In genomic region chr10:45580781-45581496, GRCh38 we compare ENCODE assay signal across 8 cellular contexts.
DNase-seq lines count a peak whose midpoint lies in the region; ATAC-seq, FAIRE-seq and TF ChIP-seq lines count a peak whose summit lies in the region.

No MANE protein-coding gene starts in this region.

- H3K36me3 ChIP-seq in liver (ENCODE audit: control insufficient read depth in 4 of 4, insufficient read depth in 3 of 4, low read depth in 1 of 4, low read length in 3 of 4) (no peaks in the 10 kb centered on the region), HepG2 (replicated peaks in 1 of 2; ENCODE audit: control insufficient read depth in 1 of 2, insufficient read depth in 2 of 2, low read length in 2 of 2) (no peaks in the 10 kb centered on the region), body of pancreas (replicated peaks in 1 of 2; ENCODE audit: insufficient read depth in 1 of 2, low read depth in 2 of 2) (no peaks in the 10 kb centered on the region), thyroid gland (no peaks in the 10 kb centered on the region)

- H3K27ac ChIP-seq in liver (ENCODE audit: low read depth in 1 of 2, low read length in 2 of 2) (peak overlapping the region; percentile 62 to 77), HepG2 (ENCODE audit: extremely low read length, insufficient read depth, low read length) (no peak overlapping the region), body of pancreas (peak overlapping the region; percentile 30 to 76 (median 64)), thyroid gland (no peak overlapping the region)

- DNase-seq in HepG2 (ENCODE audit: low spot score) = no peak
- DNase-seq in body of pancreas = peak in 2 of 4 donors; percentile 21 to 40
- peak; percentile 35 for DNase-seq in stimulated activated naive CD8-positive, alpha-beta T cell treated with anti-CD3 and anti-CD28 coated beads, Interleukin-15, Interleukin-2, amounts not matched to agents 100 U/mL and 50 U/mL, for 24 hours
- DNase-seq in DMS153 treated with DMSO at 0.1 percent for 48 hours (lab: John Stamatoyannopoulos, UW; ENCODE audit: unreplicated experiment) = no peak
- DNase-seq in 8988T = no peak
- no peak for DNase-seq in thyroid gland

- TF ChIP-seq EP300 in HepG2 (IDR thresholded peaks at IDR 0.05; ENCODE audit: low read depth in 2 of 2, low read length in 2 of 2) (no peak), HepG2 (CRISPR knock-in tag; IDR thresholded peaks at IDR 0.05; ENCODE audit: borderline replicate concordance) (no peak)

- TF ChIP-seq CTCF in liver (IDR thresholded peaks at IDR 0.05; ENCODE audit: low read depth, low read length, missing input control) (no peak), HepG2 (CRISPR knock-in tag; IDR thresholded peaks at IDR 0.05) (no peak), body of pancreas (IDR thresholded peaks at IDR 0.05) (no peak), thyroid gland (IDR thresholded peaks at IDR 0.05) (no peak)

- H3K9me3 ChIP-seq in liver (ENCODE audit: control insufficient read depth in 4 of 4, low read length in 3 of 4) (no peaks in the 10 kb centered on the region), HepG2 (ENCODE audit: low read length) (no peaks in the 10 kb centered on the region), body of pancreas (no peaks in the 10 kb centered on the region), thyroid gland (no peaks in the 10 kb centered on the region)

- no peaks in the 10 kb centered on the region for H4K20me1 ChIP-seq in HepG2 (ENCODE audit: insufficient read depth, low read length)

- H3K27me3 ChIP-seq in liver (ENCODE audit: control insufficient read depth in 4 of 4, insufficient read depth in 4 of 4, low read length in 3 of 4) (no peaks in the 10 kb centered on the region), HepG2 (ENCODE audit: control insufficient read depth in 1 of 2, insufficient read depth in 2 of 2, low read length in 2 of 2) (no peaks in the 10 kb centered on the region), body of pancreas (no peaks in the 10 kb centered on the region), thyroid gland (no peaks in the 10 kb centered on the region)

- no peak for ATAC-seq in HepG2
- ATAC-seq in HG03378 (IDR thresholded peaks at IDR 0.05; ENCODE audit: unreplicated experiment) = peak; percentile 44
- peak; percentile 70 for ATAC-seq in body of pancreas
- ATAC-seq in stimulated activated naive CD8-positive, alpha-beta T cell treated with anti-CD3 and anti-CD28 coated beads, Interleukin-15, Interleukin-2, amounts not matched to agents 100 U/mL and 50 U/mL, for 24 hours = peak; percentile 84

- H2AFZ ChIP-seq in HepG2 (ENCODE audit: low read length) = no peak overlapping the region

- CTCF ChIA-PET in HepG2 (lab: Yijun Ruan, JAX; ENCODE audit: low intra/inter-chr PET ratio, low total read pairs) = no interaction called here

- POLR2A ChIA-PET in HepG2 (lab: Yijun Ruan, JAX) = no interaction called here

- no peak for TF ChIP-seq POLR2A in HepG2 (IDR thresholded peaks at IDR 0.05; ENCODE audit: insufficient read depth in 1 of 2, low read depth in 2 of 2, low read length in 2 of 2)
- no peak for TF ChIP-seq POLR2A in body of pancreas (IDR thresholded peaks at IDR 0.05)
- no peak for TF ChIP-seq POLR2A in thyroid gland (IDR thresholded peaks at IDR 0.05)

- TF ChIP-seq RAD21 in liver (IDR thresholded peaks at IDR 0.05) (no peak), HepG2 (CRISPR knock-in tag; IDR thresholded peaks at IDR 0.05) (no peak)

- H3K79me2 ChIP-seq in HepG2 (ENCODE audit: insufficient read depth, low read length) = peaks cover 38% of the 10 kb centered on the region

- intact Hi-C loops in HepG2 (cut with micrococcal nuclease; ENCODE audit: unreplicated experiment) = no loop called here
- intact Hi-C loops in body of pancreas (cut with DNase I) = no loop called here
- intact Hi-C loops in thyroid gland (cut with DNase I) = no loop called here

- H3K4me1 ChIP-seq in liver (ENCODE audit: control insufficient read depth in 4 of 4, insufficient read depth in 4 of 4, low read length in 3 of 4) (peaks cover 4 to 34% (median 17%) of the 10 kb centered on the region in 4 donors), HepG2 (ENCODE audit: insufficient read depth, low read length) (peaks cover 28% of the 10 kb centered on the region), body of pancreas (peaks cover 28% of the 10 kb centered on the region), thyroid gland (no peaks in the 10 kb centered on the region)

- H3K4me3 ChIP-seq in liver (ENCODE audit: low read depth in 1 of 3, low read length in 3 of 3) = peak overlapping the region; percentile 29 to 56 (median 42)
- no peak overlapping the region for H3K4me3 ChIP-seq in HepG2 (replicated peaks in 1 of 3; ENCODE audit: insufficient read depth in 1 of 3, low read depth in 2 of 3, low read length in 3 of 3)
- H3K4me3 ChIP-seq in body of pancreas = no peak overlapping the region
- no peak overlapping the region for H3K4me3 ChIP-seq in thyroid gland (replicated peaks in 1 of 3)

- no TSS peak for BruUV-seq in HepG2 (replicated peaks; lab: Mats Ljungman, UMichigan)

- no peak for FAIRE-seq in HepG2 (lab: Jason Lieb, UNC)

- 32% methylated on average over 5 of the region's 5 CpGs for WGBS in liver
- 92% methylated on average over 5 of the region's 5 CpGs for WGBS in HepG2 (ENCODE audit: low lambda C conversion rate)
- WGBS in body of pancreas, 2 donors = 17 to 31% methylated on average over 5 of the region's 5 CpGs
- 60 to 80% methylated on average over 5 of the region's 5 CpGs for WGBS in thyroid gland, 2 donors

- no peak overlapping the region for H3K4me2 ChIP-seq in HepG2 (ENCODE audit: low read depth, low read length)

- H3K9ac ChIP-seq in liver (ENCODE audit: low read depth in 1 of 2, low read length in 2 of 2) = peak overlapping the region; percentile 50 to 71
- no peak overlapping the region for H3K9ac ChIP-seq in HepG2 (ENCODE audit: insufficient read depth, low read depth, low read length)

- in situ Hi-C loops in HepG2 (cut with HindIII; ENCODE audit: extremely low pct_ligation_motif_present, low pct_unique_long_range_greater_than_20kb) = no loop called here

TF ChIP-seq in liver, 16 proteins besides CTCF, POLR2A, EP300 and RAD21 (continues in another document):
- TF ChIP-seq ATF3 (IDR thresholded peaks at IDR 0.05) (no peak), RXRA (IDR thresholded peaks at IDR 0.05) (no peak), FOXA1 (IDR thresholded peaks at IDR 0.05) (no peak), REST (IDR thresholded peaks at IDR 0.05) (no peak)

TF ChIP-seq in HepG2, 621 proteins besides CTCF, POLR2A, EP300 and RAD21:
- TF ChIP-seq ATF3 (CRISPR knock-in tag; IDR thresholded peaks at IDR 0.05) (no peak), HBP1 (CRISPR knock-in tag; IDR thresholded peaks at IDR 0.05; ENCODE audit: low read depth) (no peak), TAF15 (IDR thresholded peaks at IDR 0.05; ENCODE audit: low read depth, low read length, poor library complexity, severe bottlenecking) (no peak), MEIS2 (CRISPR knock-in tag; IDR thresholded peaks at IDR 0.05) (no peak), ELK4 (CRISPR knock-in tag; IDR thresholded peaks at IDR 0.05; ENCODE audit: borderline replicate concordance) (no peak), FOXA3 (CRISPR knock-in tag; IDR thresholded peaks at IDR 0.05) (no peak), ZNF629 (CRISPR knock-in tag; conservative IDR thresholded peaks at IDR 0.05) (no peak), CAMTA2 (CRISPR knock-in tag; IDR thresholded peaks at IDR 0.05; ENCODE audit: borderline replicate concordance) (no peak), SMAD3 (CRISPR knock-in tag; IDR thresholded peaks at IDR 0.05) (no peak), ZBTB3 (CRISPR knock-in tag; IDR thresholded peaks at IDR 0.05; ENCODE audit: borderline replicate concordance, low read depth) (no peak), SIN3A (IDR thresholded peaks at IDR 0.05; ENCODE audit: borderline replicate concordance, low read depth, low read length) (no peak), ZNF605 (CRISPR knock-in tag; IDR thresholded peaks at IDR 0.05) (no peak), ZFP36 (IDR thresholded peaks at IDR 0.05; ENCODE audit: borderline replicate concordance, low read depth, low read length, partially characterized antibody) (no peak)

Comparison
In these comparisons a context has a peak if more than half of its experiments do, and no peak if none do; other contexts are left out.
1. H3K27ac ChIP-seq: peak in liver (2 of 2) and body of pancreas (4 of 4); none in HepG2 (single experiment) and thyroid gland (0 of 3).
2. H3K4me3 ChIP-seq: peak in liver (3 of 3); none in HepG2 (0 of 3), body of pancreas (0 of 2) and thyroid gland (0 of 3).